Comparison of ENCODE assay signal across 16 cellular contexts in the genomic region with DNA sequence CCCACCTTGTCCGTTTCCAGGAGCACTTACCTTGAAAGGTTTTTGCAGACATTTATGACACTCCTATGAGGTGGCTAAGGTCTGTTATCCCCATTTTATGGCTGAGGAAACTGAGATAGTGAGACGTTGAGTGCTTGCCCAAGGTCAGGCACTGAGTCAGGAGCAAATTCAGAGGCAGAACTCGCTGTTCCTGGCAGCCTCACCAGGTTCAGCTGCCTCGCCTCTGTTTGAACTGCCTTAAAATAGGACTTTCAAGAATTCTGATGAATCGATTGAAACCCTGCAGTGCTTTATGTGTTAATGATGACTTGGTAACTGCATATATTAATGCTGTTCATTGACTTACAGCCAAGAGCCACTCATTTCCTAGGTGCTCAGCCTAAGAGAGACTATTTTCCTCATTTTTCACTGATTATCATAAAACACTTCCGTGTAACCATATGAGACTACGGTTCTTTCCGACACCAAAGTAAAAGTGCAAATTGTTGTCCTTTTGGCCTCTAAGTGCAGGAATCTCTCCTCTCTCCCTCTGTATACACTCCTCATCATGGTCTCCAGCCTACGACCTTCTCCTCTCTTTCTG.
DNase-seq lines count a peak whose midpoint lies in the region; ATAC-seq, FAIRE-seq and TF ChIP-seq lines count a peak whose summit lies in the region.
"Had no signal": no experiment of that assay in that cellular context is flagged by ENCODE, and none has a peak within 500 bp of the region (broad histone marks: within the 10 kb centered on the region; RNA-seq: fewer than 3 reads in every experiment).

No MANE protein-coding gene starts in this region.

- TF ChIP-seq EP300 in stomach (IDR thresholded peaks at IDR 0.05): no peak

- no peak overlapping the region for H3K27ac ChIP-seq in right cardiac atrium (ENCODE audit: low read length)
- H3K27ac ChIP-seq in heart left ventricle: no peak overlapping the region
- no peak overlapping the region for H3K27ac ChIP-seq in astrocyte (ENCODE audit: low read depth, low read length)
- no peak overlapping the region for H3K27ac ChIP-seq in left lung
- peak overlapping the region; percentile 66 to 89 for H3K27ac ChIP-seq in tibial artery
- no peak overlapping the region for H3K27ac ChIP-seq in stomach

- H4K20me1 ChIP-seq in astrocyte (ENCODE audit: insufficient read depth, low read length): no peaks in the 10 kb centered on the region

- no peak for TF ChIP-seq POLR2A in heart left ventricle (IDR thresholded peaks at IDR 0.05)
- no peak for TF ChIP-seq POLR2A in stomach (IDR thresholded peaks at IDR 0.05)

- peaks cover 23% of the 10 kb centered on the region for H3K4me1 Mint-ChIP-seq in astrocyte (ENCODE audit: low read depth, unreplicated experiment)
- H3K4me1 Mint-ChIP-seq in effector memory CD8-positive, alpha-beta T cell (ENCODE audit: low read depth in 2 of 2): peaks cover 19 to 23% of the 10 kb centered on the region in 2 donors

- no peak overlapping the region for H3K9ac ChIP-seq in astrocyte (ENCODE audit: low read length)

- peak in 2 of 3 donors; percentile 27 to 54 for DNase-seq in right cardiac atrium
- DNase-seq in heart left ventricle: no peak
- DNase-seq in astrocyte (ENCODE audit: low read depth): peak; percentile 16
- no peak for DNase-seq in left lung
- peak; percentile 38 to 74 for DNase-seq in tibial artery
- no peak for DNase-seq in effector memory CD8-positive, alpha-beta T cell
- no peak for DNase-seq in frontal cortex (ENCODE audit: low spot score in 2 of 2)
- DNase-seq in stomach: no peak
- DNase-seq: DMS153, erythroblast, heart right ventricle, Kasumi-1, NCI-H1436, NCI-H446 had no signal

- H3K9me3 Mint-ChIP-seq in astrocyte (ENCODE audit: unreplicated experiment): no peaks in the 10 kb centered on the region
- H3K9me3 Mint-ChIP-seq in effector memory CD8-positive, alpha-beta T cell: no peaks in the 10 kb centered on the region

- FAIRE-seq in astrocyte (lab: Jason Lieb, UNC): no peak
- no peak for FAIRE-seq in frontal cortex (lab: Jason Lieb, UNC)
- FAIRE-seq: GM18507, TTC549 had no signal

- H2AFZ ChIP-seq in astrocyte (ENCODE audit: low read depth, low read length): peak overlapping the region; percentile 44

- H3K79me2 ChIP-seq in astrocyte (ENCODE audit: insufficient read depth, low read length): no peaks in the 10 kb centered on the region

- no peaks in the 10 kb centered on the region for H3K36me3 Mint-ChIP-seq in astrocyte (ENCODE audit: low read depth, unreplicated experiment)
- H3K36me3 Mint-ChIP-seq in effector memory CD8-positive, alpha-beta T cell (ENCODE audit: insufficient read depth): peaks cover 4% of the 10 kb centered on the region

- H3K4me1 ChIP-seq in right cardiac atrium (ENCODE audit: control insufficient read depth, insufficient read depth, low read length) (peaks cover 4% of the 10 kb centered on the region), heart left ventricle (peaks cover 0 to 20% (median 0%) of the 10 kb centered on the region in 12 donors), astrocyte (ENCODE audit: insufficient read depth, low read length) (peaks cover 14% of the 10 kb centered on the region), left lung (peaks cover 7 to 8% of the 10 kb centered on the region in 2 donors), tibial artery (peaks cover 0 to 34% (median 24%) of the 10 kb centered on the region in 4 donors), stomach (peaks cover 0 to 15% (median 7%) of the 10 kb centered on the region in 4 donors)

- H3K4me3 ChIP-seq in right cardiac atrium (ENCODE audit: low read length): no peak overlapping the region
- no peak overlapping the region for H3K4me3 ChIP-seq in heart left ventricle
- H3K4me3 ChIP-seq in astrocyte (ENCODE audit: insufficient read depth, low read depth, low read length): no peak overlapping the region
- H3K4me3 ChIP-seq in left lung: no peak overlapping the region
- no peak overlapping the region for H3K4me3 ChIP-seq in tibial artery
- no peak overlapping the region for H3K4me3 ChIP-seq in stomach
- H3K4me3 ChIP-seq: heart right ventricle had no signal

- H3K4me3 Mint-ChIP-seq in astrocyte (ENCODE audit: unreplicated experiment): peak overlapping the region; percentile 5
- peak overlapping the region in 1 of 2 donors; percentile 0 for H3K4me3 Mint-ChIP-seq in effector memory CD8-positive, alpha-beta T cell

- H3K27ac Mint-ChIP-seq in astrocyte (ENCODE audit: unreplicated experiment): no peak overlapping the region
- peak overlapping the region in 1 of 2 donors; percentile 84 for H3K27ac Mint-ChIP-seq in effector memory CD8-positive, alpha-beta T cell

- TF ChIP-seq CTCF in heart left ventricle (IDR thresholded peaks at IDR 0.05): no peak
- TF ChIP-seq CTCF in astrocyte (IDR thresholded peaks at IDR 0.05; ENCODE audit: insufficient read depth, low read depth, low read length): no peak
- no peak for TF ChIP-seq CTCF in left lung (IDR thresholded peaks at IDR 0.05)
- no peak for TF ChIP-seq CTCF in tibial artery (IDR thresholded peaks at IDR 0.05)
- TF ChIP-seq CTCF in stomach (IDR thresholded peaks at IDR 0.05): no peak

- H3K36me3 ChIP-seq in heart left ventricle: no peaks in the 10 kb centered on the region
- no peaks in the 10 kb centered on the region for H3K36me3 ChIP-seq in astrocyte (ENCODE audit: insufficient read depth, low read length)
- H3K36me3 ChIP-seq in left lung: no peaks in the 10 kb centered on the region
- H3K36me3 ChIP-seq in tibial artery: no peaks in the 10 kb centered on the region
- no peaks in the 10 kb centered on the region for H3K36me3 ChIP-seq in stomach
- H3K36me3 ChIP-seq: heart right ventricle had no signal

- intact Hi-C loops in right cardiac atrium (cut with DNase I): loop anchor here in 1 of 4 donors (10.0 kb wide), 1 partner anchor 55 kb away; no protein-coding TSS in a partner anchor
- intact Hi-C loops in heart left ventricle (cut with DNase I): loop anchor here in 3 of 10 donors (10.0 kb wide), 2 partner anchors 55 to 65 kb away; no protein-coding TSS in a partner anchor
- intact Hi-C loops in left lung (cut with DNase I): no loop called here
- intact Hi-C loops in tibial artery (cut with DNase I; ENCODE audit: low total_unique reads): loop anchor here (10.0 kb wide), 1 partner anchor 75 kb away; the partner anchor contains the start of gene BHLHE40
- intact Hi-C loops in stomach (cut with DNase I; ENCODE audit: low total_unique reads): no loop called here

- H3K27me3 ChIP-seq in right cardiac atrium (ENCODE audit: control insufficient read depth, insufficient read depth) (no peaks in the 10 kb centered on the region), heart left ventricle (no peaks in the 10 kb centered on the region), astrocyte (ENCODE audit: insufficient read depth, low read length) (no peaks in the 10 kb centered on the region), left lung (no peaks in the 10 kb centered on the region), tibial artery (no peaks in the 10 kb centered on the region), stomach (no peaks in the 10 kb centered on the region)
- H3K27me3 ChIP-seq: heart right ventricle had no signal

- ATAC-seq in right cardiac atrium: no peak
- no peak for ATAC-seq in heart left ventricle
- ATAC-seq in left lung: peak; percentile 56
- no peak for ATAC-seq in effector memory CD8-positive, alpha-beta T cell (replicated peaks)
- ATAC-seq: heart right ventricle had no signal

- H3K27me3 Mint-ChIP-seq in astrocyte (ENCODE audit: low read depth, unreplicated experiment): peaks cover 6% of the 10 kb centered on the region
- H3K27me3 Mint-ChIP-seq in effector memory CD8-positive, alpha-beta T cell: no peaks in the 10 kb centered on the region

- H3K9me3 ChIP-seq in right cardiac atrium (ENCODE audit: control insufficient read depth, low read length) (no peaks in the 10 kb centered on the region), heart left ventricle (no peaks in the 10 kb centered on the region), astrocyte (ENCODE audit: insufficient read depth, low read depth, low read length) (no peaks in the 10 kb centered on the region), left lung (no peaks in the 10 kb centered on the region), tibial artery (no peaks in the 10 kb centered on the region), stomach (no peaks in the 10 kb centered on the region)
- H3K9me3 ChIP-seq: heart right ventricle had no signal

- 75% methylated on average over 9 of the region's 9 CpGs for WGBS in right cardiac atrium
- 85 to 95% (median 92%) methylated on average over 9 of the region's 9 CpGs for WGBS in heart left ventricle, 4 donors
- WGBS in stomach, 5 donors: 65 to 76% (median 74%) methylated on average over 9 of the region's 9 CpGs

- no peak overlapping the region for H3K4me2 ChIP-seq in astrocyte (ENCODE audit: low read length)

Comparison
In these comparisons a context has a peak if more than half of its experiments do, and no peak if none do; other contexts are left out.
1. DNase-seq: peak in right cardiac atrium (2 of 3), astrocyte (single experiment) and tibial artery (2 of 2); none in heart left ventricle (0 of 5), left lung (0 of 2), effector memory CD8-positive, alpha-beta T cell (0 of 3), frontal cortex (0 of 2) and stomach (single experiment).
2. H3K27ac ChIP-seq: peak in tibial artery (2 of 2); none in right cardiac atrium (single experiment), heart left ventricle (0 of 12), astrocyte (single experiment), left lung (0 of 2) and stomach (0 of 5).